In the genomic region with DNA sequence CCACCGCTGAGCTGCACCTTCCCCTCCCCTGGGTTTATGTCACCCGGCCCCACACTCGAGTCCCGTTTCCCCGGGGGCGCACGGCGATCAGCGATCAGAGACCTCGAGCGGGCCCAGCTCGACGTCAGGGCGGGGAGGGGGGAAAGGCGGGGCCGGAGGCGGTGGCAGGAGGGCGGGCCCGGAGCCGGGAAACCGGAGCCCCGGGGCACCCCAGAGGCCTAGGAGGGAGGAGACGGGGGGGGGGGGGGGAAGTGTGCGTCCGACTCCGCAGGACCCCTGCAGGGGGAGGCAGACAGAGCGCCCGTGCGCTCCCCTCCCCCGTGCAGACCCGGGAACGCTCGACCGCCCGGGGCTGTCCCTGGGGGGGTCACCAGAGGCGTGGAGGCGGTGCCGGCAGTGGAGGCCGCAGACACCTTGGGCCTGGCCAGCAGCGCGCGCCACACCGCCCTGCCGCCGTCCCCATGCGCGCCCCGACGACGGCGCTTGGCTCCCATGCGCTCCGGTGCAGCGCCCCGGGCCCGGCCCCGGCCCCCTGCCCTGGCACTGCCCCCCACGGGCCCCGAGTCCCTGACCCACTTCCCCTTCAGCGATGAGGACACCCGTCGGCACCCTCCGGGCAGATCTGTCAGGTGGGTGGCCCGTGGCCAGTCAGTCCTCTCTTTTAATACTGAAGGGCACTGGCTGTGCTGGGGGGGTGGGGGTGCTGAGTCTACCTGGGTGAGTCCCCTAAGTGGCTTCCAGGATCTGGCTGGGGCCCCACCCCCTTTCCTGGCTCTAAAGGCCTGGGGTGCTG, we compare ENCODE assay signal across 8 cellular contexts. TPM values are rescaled to one million over a fixed set of nuclear protein-coding genes. Genes with fewer than 3 reads are reported as not detected.
DNase-seq lines count a peak whose midpoint lies in the region; ATAC-seq, FAIRE-seq and TF ChIP-seq lines count a peak whose summit lies in the region.

No MANE protein-coding gene starts in this region.

- no peak for TF ChIP-seq POLR2A in A549 (IDR thresholded peaks at IDR 0.05; ENCODE audit: low read length)
- TF ChIP-seq POLR2A in transverse colon (IDR thresholded peaks at IDR 0.05), result peak; percentile 32

- H3K27ac ChIP-seq in A549, result peak overlapping the region; percentile 30 to 88; a peak in 3 of 6 replicates
- peak overlapping the region; percentile 32 for H3K27ac ChIP-seq in duodenal mucosa (ENCODE audit: low read depth, low read length)
- H3K27ac ChIP-seq in mesodermal cell (ENCODE audit: low read depth, low read length, severe bottlenecking), result no peak overlapping the region
- peak overlapping the region; percentile 69 to 81 (median 76) for H3K27ac ChIP-seq in transverse colon

- peak overlapping the region; percentile 89; the same call in 1 of the 2 replicates for H3K27ac Mint-ChIP-seq in HFFc6

- peak overlapping the region; percentile 79 for H3K4me2 ChIP-seq in A549

- in situ Hi-C loops in transverse colon (cut with MboI; ENCODE audit: low pct_ligation_motif_present in 1 of 4, low pct_unique_long_range_greater_than_20kb in 1 of 4, low sequenced_read_pairs in 3 of 4), result no loop called here

- CTCF ChIA-PET in A549 (lab: Yijun Ruan, JAX), result interaction anchor here (1.1 kb wide), 1 partner anchor 9 kb away, joined by 3 read pairs; no protein-coding TSS in a partner anchor

- H3K4me1 ChIP-seq in A549, result peaks cover 14% of the 10 kb centered on the region; the same call in 2 of the 3 replicates
- H3K4me1 ChIP-seq in duodenal mucosa (ENCODE audit: control insufficient read depth in 1 of 2, insufficient read depth in 2 of 2, low read length in 2 of 2), result peaks cover 7 to 18% of the 10 kb centered on the region in 2 donors
- peaks cover 15% of the 10 kb centered on the region for H3K4me1 ChIP-seq in mesodermal cell (ENCODE audit: control insufficient read depth, insufficient read depth, low read length, poor library complexity, severe bottlenecking)
- H3K4me1 ChIP-seq in transverse colon, result peaks cover 11 to 25% (median 22%) of the 10 kb centered on the region in 4 donors

- peak overlapping the region; percentile 50; the same call in 2 of the 3 replicates for H3K4me3 ChIP-seq in A549
- H3K4me3 ChIP-seq in duodenal mucosa (ENCODE audit: low read depth in 1 of 2, low read length in 2 of 2), result peak overlapping the region; percentile 62 to 80
- H3K4me3 ChIP-seq in mesodermal cell (ENCODE audit: extremely low read depth, insufficient read depth, low read length, poor library complexity, severe bottlenecking), result peak overlapping the region; percentile 36
- peak overlapping the region; percentile 57 to 77 (median 62) for H3K4me3 ChIP-seq in transverse colon

- TF ChIP-seq CTCF in A549 (IDR thresholded peaks at IDR 0.05), result no peak
- no peak for TF ChIP-seq CTCF in HFFc6 (IDR thresholded peaks at IDR 0.05)
- TF ChIP-seq CTCF in transverse colon (IDR thresholded peaks at IDR 0.05), result no peak

- peaks cover 10% of the 10 kb centered on the region for H3K27me3 Mint-ChIP-seq in HFFc6 (ENCODE audit: insufficient read depth)

- ATAC-seq in A549 (peak in 1 of 2 experiments; percentile 42; a peak in 2 of 6 replicates), HG03460 (IDR thresholded peaks at IDR 0.05; ENCODE audit: unreplicated experiment) (no peak)

- no peaks in the 10 kb centered on the region for H3K9me3 Mint-ChIP-seq in HFFc6

- TF ChIP-seq EP300 in A549 (IDR thresholded peaks at IDR 0.05) (no peak), transverse colon (IDR thresholded peaks at IDR 0.05; ENCODE audit: low read depth) (no peak)

- no peaks in the 10 kb centered on the region for H3K36me3 Mint-ChIP-seq in HFFc6 (ENCODE audit: low read depth)

- 74% methylated on average over 19 of the region's 64 CpGs for WGBS in A549 (ENCODE audit: missing lambda C conversion rate)
- WGBS in mesodermal cell (ENCODE audit: insufficient coverage in 2 of 2), 2 experiments, result 14 to 19% methylated on average over 30 to 37 of the region's 64 CpGs
- 1% methylated on average over 25 of the region's 64 CpGs; no CpG with 5 or more reads in 1 of the 2 donors for WGBS in transverse colon (ENCODE audit: low coverage in 1 of 2), 2 donors

- H3K36me3 ChIP-seq in duodenal mucosa (ENCODE audit: control insufficient read depth in 1 of 2, insufficient read depth in 2 of 2, low read length in 2 of 2) (no peaks in the 10 kb centered on the region), mesodermal cell (ENCODE audit: control insufficient read depth, insufficient read depth, low read length) (no peaks in the 10 kb centered on the region), transverse colon (no peaks in the 10 kb centered on the region)

- H3K27me3 ChIP-seq in duodenal mucosa (ENCODE audit: control insufficient read depth in 1 of 2, insufficient read depth in 2 of 2, low read length in 2 of 2) (peaks cover 15 to 17% of the 10 kb centered on the region in 2 donors), transverse colon (peaks cover 10% of the 10 kb centered on the region)

- intact Hi-C loops in transverse colon (cut with DNase I; ENCODE audit: low total_unique reads), result no loop called here

- POLR2A ChIA-PET in A549 (lab: Yijun Ruan, JAX), result no interaction called here

- H3K4me3 Mint-ChIP-seq in HFFc6, result peak overlapping the region; percentile 91

- H3K4me1 Mint-ChIP-seq in HFFc6 (ENCODE audit: low read depth), result peaks cover 34% of the 10 kb centered on the region

- no peak for TF ChIP-seq RAD21 in A549 (conservative IDR thresholded peaks at IDR 0.05 in 1 of 2, IDR thresholded peaks at IDR 0.05 in 1 of 2)

- no peak for FAIRE-seq in A549 (lab: Jason Lieb, UNC)

- DNase-seq in A549 (ENCODE audit: low read depth in 1 of 2, low spot score in 1 of 2) (no peak), HFFc6 (no peak), transverse colon (peak; percentile 86), NCI-H1092 (lab: John Stamatoyannopoulos, UW) (no peak)
- DNase-seq in activated CD4-positive, alpha-beta T cell treated with anti-CD3 and anti-CD28 coated beads for 4 hours, result peak; percentile 61

- H3K9ac ChIP-seq in duodenal mucosa (ENCODE audit: low read depth in 1 of 2, low read length in 2 of 2), result peak overlapping the region; percentile 52 to 74

- H3K9me3 ChIP-seq in A549, result no peaks in the 10 kb centered on the region
- H3K9me3 ChIP-seq in duodenal mucosa (ENCODE audit: control insufficient read depth in 1 of 2, low read length in 2 of 2), result no peaks in the 10 kb centered on the region
- H3K9me3 ChIP-seq in mesodermal cell (ENCODE audit: control insufficient read depth, low read length), result no peaks in the 10 kb centered on the region
- H3K9me3 ChIP-seq in transverse colon, result no peaks in the 10 kb centered on the region

TF ChIP-seq in A549, 52 proteins besides CTCF, POLR2A, EP300 and RAD21 (continues in another document):
- TF ChIP-seq CHD2 (IDR thresholded peaks at IDR 0.05; ENCODE audit: low read length, partially characterized antibody) (no peak), MAX (IDR thresholded peaks at IDR 0.05) (no peak), RARB (CRISPR knock-in tag; IDR thresholded peaks at IDR 0.05) (no peak), KDM1A (IDR thresholded peaks at IDR 0.05; ENCODE audit: low read depth) (no peak), PHF8 (IDR thresholded peaks at IDR 0.05; ENCODE audit: borderline replicate concordance, low read depth) (no peak), HOXB13 (CRISPR knock-in tag; IDR thresholded peaks at IDR 0.05; ENCODE audit: low read depth) (no peak)
- TF ChIP-seq, protein P1, sequence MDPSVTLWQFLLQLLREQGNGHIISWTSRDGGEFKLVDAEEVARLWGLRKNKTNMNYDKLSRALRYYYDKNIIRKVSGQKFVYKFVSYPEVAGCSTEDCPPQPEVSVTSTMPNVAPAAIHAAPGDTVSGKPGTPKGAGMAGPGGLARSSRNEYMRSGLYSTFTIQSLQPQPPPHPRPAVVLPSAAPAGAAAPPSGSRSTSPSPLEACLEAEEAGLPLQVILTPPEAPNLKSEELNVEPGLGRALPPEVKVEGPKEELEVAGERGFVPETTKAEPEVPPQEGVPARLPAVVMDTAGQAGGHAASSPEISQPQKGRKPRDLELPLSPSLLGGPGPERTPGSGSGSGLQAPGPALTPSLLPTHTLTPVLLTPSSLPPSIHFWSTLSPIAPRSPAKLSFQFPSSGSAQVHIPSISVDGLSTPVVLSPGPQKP (IDR thresholded peaks at IDR 0.05; ENCODE audit: low read depth, low read length), result no peak

RNA-seq across cellular contexts. Expression of gene PDE4A, which starts 11.8 kb away (rescaled TPM):
- polyA plus RNA-seq in A549 (2011; rRNA removed) (1.2 and 2.2 TPM in 2 replicates), A549 (2017; fragmentation: RNase III; extraction: RNeasy Plus Mini Kit Qiagen cat#74134 plus additional on column Dnase treatment) (3.7 to 3.9 TPM (median 3.9 TPM) in 3 replicates)
- 2.4 and 3.5 TPM in 2 replicates for polyA plus RNA-seq in A549 (2012; cell fraction: cytosol; rRNA removed)
- polyA plus RNA-seq in A549 (2012; cell fraction: nucleus; rRNA removed), result 4.6 and 5.4 TPM in 2 replicates
- polyA minus RNA-seq in A549 (2011; rRNA and poly(A)+ RNA removed), result 5.6 and 7.0 TPM in 2 replicates
- total RNA-seq in HFFc6 (2021; fragmentation: NEBNext Ultra II Directional; extraction: Animal tissue kit (Norgen Biotek cat#: 25700)), result 10 to 100 TPM; 10.1 to 18.9 (median 10.8) TPM
- polyA plus RNA-seq in mesodermal cell (2013, experiment 1 of 2), result 5.8 TPM
- 5.3 TPM for polyA plus RNA-seq in mesodermal cell (2013, experiment 2 of 2)
- total RNA-seq in transverse colon, result 10 to 100 TPM in 3 of 4 donors, 1 to 10 TPM in 1; 9.0 to 15.9 (median 13.1) TPM

RNA-seq across cellular contexts. Expression of gene CDC37, which starts 28.8 kb away (rescaled TPM):
- polyA plus RNA-seq in A549 (2011; rRNA removed) (125 and 152 TPM in 2 replicates), A549 (2017; fragmentation: RNase III; extraction: RNeasy Plus Mini Kit Qiagen cat#74134 plus additional on column Dnase treatment) (214 to 236 TPM (median 220 TPM) in 3 replicates)
- 336 and 384 TPM in 2 replicates for polyA plus RNA-seq in A549 (2012; cell fraction: cytosol; rRNA removed)
- polyA plus RNA-seq in A549 (2012; cell fraction: nucleus; rRNA removed), result 630 and 656 TPM in 2 replicates
- 57.2 and 58.2 TPM in 2 replicates for polyA minus RNA-seq in A549 (2011; rRNA and poly(A)+ RNA removed)
- total RNA-seq in HFFc6 (2021; fragmentation: NEBNext Ultra II Directional; extraction: Animal tissue kit (Norgen Biotek cat#: 25700)), result 100 to 1,000 TPM; 222 to 280 (median 250) TPM
- polyA plus RNA-seq in mesodermal cell (2013, experiment 1 of 2), result 222 TPM
- polyA plus RNA-seq in mesodermal cell (2013, experiment 2 of 2), result 182 TPM
- 100 to 1,000 TPM; 125 to 168 (median 162) TPM for total RNA-seq in transverse colon

RNA-seq across cellular contexts. Expression of gene TYK2, which starts 51.8 kb away (rescaled TPM):
- polyA plus RNA-seq in A549 (2011; rRNA removed) (17.0 and 41.4 TPM in 2 replicates), A549 (2017; fragmentation: RNase III; extraction: RNeasy Plus Mini Kit Qiagen cat#74134 plus additional on column Dnase treatment) (51.9 to 65.6 TPM (median 57.1 TPM) in 3 replicates)
- 45.6 and 49.9 TPM in 2 replicates for polyA plus RNA-seq in A549 (2012; cell fraction: cytosol; rRNA removed)
- 275 and 321 TPM in 2 replicates for polyA plus RNA-seq in A549 (2012; cell fraction: nucleus; rRNA removed)
- 29.5 and 37.4 TPM in 2 replicates for polyA minus RNA-seq in A549 (2011; rRNA and poly(A)+ RNA removed)
- 10 to 100 TPM; 67.9 to 82.3 (median 78.5) TPM for total RNA-seq in HFFc6 (2021; fragmentation: NEBNext Ultra II Directional; extraction: Animal tissue kit (Norgen Biotek cat#: 25700))
- polyA plus RNA-seq in mesodermal cell (2013, experiment 1 of 2), result 83.0 TPM
- polyA plus RNA-seq in mesodermal cell (2013, experiment 2 of 2), result 69.6 TPM
- 100 to 1,000 TPM; 111 to 463 (median 201) TPM for total RNA-seq in transverse colon

Comparison
In these comparisons a context has a peak if more than half of its experiments do, and no peak if none do; other contexts are left out.
1. DNase-seq: peak in activated CD4-positive, alpha-beta T cell treated with anti-CD3 and anti-CD28 coated beads for 4 hours (2 of 2) and transverse colon (single experiment); none in A549 (0 of 2), HFFc6 (single experiment) and NCI-H1092 (single experiment).
2. Peak in every context shown above with its lines, with median percentiles within 50 percentile points of each other: H3K4me3 ChIP-seq.